In the genomic region with DNA sequence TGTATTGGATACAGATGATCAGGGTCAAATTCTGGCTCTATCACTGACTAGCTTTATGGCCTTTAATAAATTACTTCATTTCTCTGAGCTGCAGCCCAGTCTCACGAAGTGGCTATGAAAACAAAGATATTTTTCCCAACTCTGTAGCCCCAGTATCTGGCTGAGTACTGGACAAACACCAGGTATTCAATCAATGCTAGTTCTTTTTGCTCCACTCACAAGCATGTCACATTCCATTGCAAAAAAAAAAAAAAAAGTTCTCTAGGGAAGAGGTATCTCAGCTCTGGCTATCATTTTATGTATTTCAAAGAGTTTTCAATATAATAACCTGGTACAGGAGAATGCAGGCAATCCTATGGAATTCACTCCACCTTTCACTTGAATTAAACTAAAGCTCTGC, we compare ENCODE assay signal across 29 cellular contexts. TPM values are rescaled to one million over a fixed set of nuclear protein-coding genes. Genes with fewer than 3 reads are reported as not detected.
DNase-seq lines count a peak whose midpoint lies in the region; ATAC-seq and TF ChIP-seq lines count a peak whose summit lies in the region.
"Had no signal": no experiment of that assay in that cellular context is flagged by ENCODE, and none has a peak within 500 bp of the region (broad histone marks: within the 10 kb centered on the region; RNA-seq: fewer than 3 reads in every experiment).

No MANE protein-coding gene starts in this region.

- H3K36me3 ChIP-seq in Karpas-422 (ENCODE audit: insufficient read depth, low read length) (no peaks in the 10 kb centered on the region), neural cell (ENCODE audit: insufficient read depth, low read length) (no peaks in the 10 kb centered on the region)
- H3K36me3 ChIP-seq: adrenal gland, breast epithelium, SJSA1, transverse colon had no signal

- CTCF ChIA-PET in CD4-positive, alpha-beta T cell (lab: Charles Lee): interaction anchor here (0.9 kb wide), 1 partner anchor 83 kb away, joined by 3 read pairs; no protein-coding TSS in a partner anchor

- H3K27ac ChIP-seq in CD4-positive, alpha-beta T cell (ENCODE audit: low read depth, low read length): no peak overlapping the region
- H3K27ac ChIP-seq in Karpas-422 (ENCODE audit: low read length): no peak overlapping the region
- no peak overlapping the region for H3K27ac ChIP-seq in neural cell (ENCODE audit: low read length)
- H3K27ac ChIP-seq: breast epithelium, SJSA1, transverse colon had no signal

- no peaks in the 10 kb centered on the region for H3F3A ChIP-seq in neural cell (ENCODE audit: insufficient read depth, low read length, poor library complexity, severe bottlenecking)

- peaks cover 11% of the 10 kb centered on the region for H3K36me3 Mint-ChIP-seq in CD4-positive, alpha-beta T cell (ENCODE audit: low read depth)

- TF ChIP-seq RAD21 in neural cell (conservative IDR thresholded peaks at IDR 0.05): no peak

- no peak overlapping the region for H3K27ac Mint-ChIP-seq in CD4-positive, alpha-beta T cell
- H3K27ac Mint-ChIP-seq: activated CD8-positive, alpha-beta T cell treated with anti-CD3 and anti-CD28 coated beads for 36 hours had no signal

- H3K27me3 Mint-ChIP-seq in CD4-positive, alpha-beta T cell: no peaks in the 10 kb centered on the region
- H3K27me3 Mint-ChIP-seq: activated CD8-positive, alpha-beta T cell treated with anti-CD3 and anti-CD28 coated beads for 36 hours had no signal

- no peak for TF ChIP-seq EP300 in neural cell (conservative IDR thresholded peaks at IDR 0.05; ENCODE audit: poor library complexity, severe bottlenecking)

- H3K4me1 ChIP-seq in Karpas-422 (ENCODE audit: low read length): peaks cover 62% of the 10 kb centered on the region

- TF ChIP-seq CTCF in CD4-positive, alpha-beta T cell (IDR thresholded peaks at IDR 0.05): no peak
- no peak for TF ChIP-seq CTCF in neural cell (IDR thresholded peaks at IDR 0.05; ENCODE audit: poor library complexity, severe bottlenecking)

- H3K9ac ChIP-seq in Karpas-422 (ENCODE audit: low read length): no peak overlapping the region
- no peak overlapping the region for H3K9ac ChIP-seq in neural cell (ENCODE audit: low read length)

- H3K9me3 ChIP-seq in CD4-positive, alpha-beta T cell (ENCODE audit: control insufficient read depth, low read length): no peaks in the 10 kb centered on the region
- H3K9me3 ChIP-seq in Karpas-422 (ENCODE audit: low read length) (no peaks in the 10 kb centered on the region), neural cell (ENCODE audit: low read length) (no peaks in the 10 kb centered on the region)
- H3K9me3 ChIP-seq: adrenal gland, breast epithelium, SJSA1, transverse colon had no signal

- ATAC-seq in CD4-positive, alpha-beta T cell (ENCODE audit: poor library complexity): no peak
- ATAC-seq in GM19463 (IDR thresholded peaks at IDR 0.05; ENCODE audit: unreplicated experiment): no peak
- ATAC-seq: activated CD8-positive, alpha-beta T cell treated with anti-CD3 and anti-CD28 coated beads for 36 hours; GM12878 had no signal

- H2AFZ ChIP-seq in Karpas-422 (ENCODE audit: low read length) (no peak overlapping the region), neural cell (ENCODE audit: low read depth, low read length) (no peak overlapping the region)

- peak overlapping the region; percentile 36 for H3K4me2 ChIP-seq in Karpas-422 (ENCODE audit: low read depth, low read length, poor library complexity, severe bottlenecking)
- no peak overlapping the region for H3K4me2 ChIP-seq in neural cell (ENCODE audit: low read length)

- H4K20me1 ChIP-seq in Karpas-422 (ENCODE audit: insufficient read depth, low read depth, low read length): peaks cover 40% of the 10 kb centered on the region
- H4K20me1 ChIP-seq in neural cell (ENCODE audit: insufficient read depth): no peaks in the 10 kb centered on the region

- H3K9me2 ChIP-seq in Karpas-422 (replicated peaks; ENCODE audit: insufficient read depth, low read length) (no peaks in the 10 kb centered on the region), neural cell (ENCODE audit: insufficient read depth, low read length) (no peaks in the 10 kb centered on the region)

- peaks cover 71% of the 10 kb centered on the region for H3K4me1 Mint-ChIP-seq in CD4-positive, alpha-beta T cell (ENCODE audit: low read depth)

- H3K27me3 ChIP-seq in CD4-positive, alpha-beta T cell (ENCODE audit: control insufficient read depth, insufficient read depth, low read length): no peaks in the 10 kb centered on the region
- no peaks in the 10 kb centered on the region for H3K27me3 ChIP-seq in Karpas-422 (ENCODE audit: low read length)
- H3K27me3 ChIP-seq in neural cell (ENCODE audit: insufficient read depth, low read depth, low read length): no peaks in the 10 kb centered on the region
- H3K27me3 ChIP-seq: adrenal gland, breast epithelium, SJSA1, transverse colon had no signal

- intact Hi-C loops in CD4-positive, alpha-beta T cell (cut with DNase I, micrococcal nuclease): loop anchor here (5.0 to 10.0 kb wide), 5 partner anchors 77 to 1840 kb away; partner anchors contain the start of genes SRSF6 (in 1 of the 2), TOP1 (in 1 of the 2) and ZHX3 (in 1 of the 2)

- no peaks in the 10 kb centered on the region for H3K9me3 Mint-ChIP-seq in CD4-positive, alpha-beta T cell
- H3K9me3 Mint-ChIP-seq: activated CD8-positive, alpha-beta T cell treated with anti-CD3 and anti-CD28 coated beads for 36 hours had no signal

- no peak for DNase-seq in CD4-positive, alpha-beta T cell
- no peak for DNase-seq in Karpas-422
- DNase-seq in dedifferentiated amniotic fluid mesenchymal stem cell (ENCODE audit: extremely low spot score): peak; percentile 4
- DNase-seq in cerebellar nuclear complex (lab: John Stamatoyannopoulos, UW): no peak
- no peak for DNase-seq in NOMO-1 treated with dmso at 0.1 percent for 144 hours (lab: John Stamatoyannopoulos, UW; ENCODE audit: unreplicated experiment)
- DNase-seq: activated CD8-positive, alpha-beta T cell treated with anti-CD3 and anti-CD28 coated beads for 36 hours; activated effector memory CD4-positive, alpha-beta T cell treated with anti-CD3 and anti-CD28 coated beads, Interleukin-2, amount 50 U/mL, for 16 hours; adrenal gland; C1 segment of cervical spinal cord; effector memory CD4-positive, alpha-beta T cell; EL; erythroblast; foreskin fibroblast; head of caudate nucleus; NCI-H146; NCI-H446 treated with DMSO at 0.1 percent for 48 hours; NCI-H82; RPMI8226; small intestine; stimulated activated CD4-positive, alpha-beta T cell treated with anti-CD3 and anti-CD28 coated beads, Interleukin-1b, Interleukin-23, amount 100 ng/mL, for 48 hours; stimulated activated CD8-positive, alpha-beta memory T cell treated with anti-CD3 and anti-CD28 coated beads, Interleukin-4, amount 100 ng/mL, for 48 hours; T-helper 1 cell; transverse colon had no signal

- H3K79me2 ChIP-seq in Karpas-422 (ENCODE audit: low read length): peaks cover 72% of the 10 kb centered on the region
- H3K79me2 ChIP-seq in neural cell (replicated peaks; ENCODE audit: insufficient read depth, low read length): peaks cover 73% of the 10 kb centered on the region

- peak overlapping the region; percentile 81 for H3K4me3 Mint-ChIP-seq in CD4-positive, alpha-beta T cell

- POLR2A ChIA-PET in CD4-positive, alpha-beta T cell (lab: Charles Lee): interaction anchor here (1.1 kb wide), 1 partner anchor 78 kb away, joined by 6 read pairs; no protein-coding TSS in a partner anchor

- no peak overlapping the region for H3K4me3 ChIP-seq in Karpas-422 (ENCODE audit: low read length)
- H3K4me3 ChIP-seq in neural cell (ENCODE audit: low read length): peak overlapping the region; percentile 1
- H3K4me3 ChIP-seq: adrenal gland, breast epithelium, GM12878, lung, SJSA1, transverse colon had no signal

TF ChIP-seq in neural cell, 6 proteins besides CTCF, POLR2A, EP300 and RAD21:
- TF ChIP-seq SMC3 (conservative IDR thresholded peaks at IDR 0.05; ENCODE audit: poor library complexity) (no peak), MXI1 (conservative IDR thresholded peaks at IDR 0.05; ENCODE audit: poor library complexity, severe bottlenecking) (no peak), EZH2 (IDR thresholded peaks at IDR 0.05; ENCODE audit: borderline replicate concordance, insufficient read depth, low read length, poor library complexity, severe bottlenecking) (no peak), REST (IDR thresholded peaks at IDR 0.05; ENCODE audit: borderline replicate concordance) (no peak), TAF1 (IDR thresholded peaks at IDR 0.05; ENCODE audit: low read depth) (no peak)

RNA-seq across cellular contexts. Expression of gene CHD6, which starts 3.1 kb away (rescaled TPM):
- total RNA-seq in CD4-positive, alpha-beta T cell: 100 to 1,000 TPM; 114 to 126 TPM
- 19.5 and 25.3 TPM in 2 replicates for total RNA-seq in Karpas-422 (2014; rRNA removed; shearing (Covaris generic); ENCODE audit: low replicate concordance)
- polyA plus RNA-seq in neural cell: 20.2 and 22.9 TPM in 2 replicates
- polyA minus RNA-seq in neural cell: 86.9 and 102 TPM in 2 replicates
